ENCODE assay signal across 13 cellular contexts in genomic region chrX:10617186-10617963, GRCh38. TPM values are rescaled to one million over a fixed set of nuclear protein-coding genes. Genes with fewer than 3 reads are reported as not detected.
DNase-seq lines count a peak whose midpoint lies in the region; ATAC-seq and TF ChIP-seq lines count a peak whose summit lies in the region.
"Had no signal": no experiment of that assay in that cellular context is flagged by ENCODE, and none has a peak within 500 bp of the region (broad histone marks: within the 10 kb centered on the region; RNA-seq: fewer than 3 reads in every experiment).

No MANE protein-coding gene starts in this region.

- intact Hi-C loops in ovary (cut with DNase I), result no loop called here

- H3K9ac ChIP-seq in fibroblast of lung (ENCODE audit: insufficient read depth, low read length), result no peak overlapping the region

- H2AFZ ChIP-seq in fibroblast of lung (ENCODE audit: low read length), result no peak overlapping the region

- peak overlapping the region; percentile 54 for H3K4me3 ChIP-seq in HAP-1
- peak overlapping the region; percentile 87 for H3K4me3 ChIP-seq in RWPE2 (ENCODE audit: severe bottlenecking)
- peak overlapping the region; percentile 49 to 89 (median 64) for H3K4me3 ChIP-seq in fibroblast of lung (replicated peaks in 1 of 4; ENCODE audit: control extremely low read depth in 1 of 4, insufficient read depth in 1 of 4, low read depth in 3 of 4, low read length in 4 of 4)
- H3K4me3 ChIP-seq in ovary, result peak overlapping the region; percentile 13

- WGBS in ovary, 3 donors, result 34 to 40% (median 39%) methylated on average over 10 of the region's 10 CpGs

- H3K4me1 ChIP-seq in HAP-1, result peaks cover 37% of the 10 kb centered on the region
- peaks cover 36% of the 10 kb centered on the region for H3K4me1 ChIP-seq in RWPE2 (ENCODE audit: insufficient read depth, poor library complexity, severe bottlenecking)
- H3K4me1 ChIP-seq in fibroblast of lung (ENCODE audit: control insufficient read depth, extremely low read depth, insufficient read depth, low read length), result peaks cover 2% of the 10 kb centered on the region
- peaks cover 3% of the 10 kb centered on the region for H3K4me1 ChIP-seq in ovary (ENCODE audit: insufficient read depth)

- H3K27me3 ChIP-seq in HAP-1 (ENCODE audit: low read depth), result no peaks in the 10 kb centered on the region
- H3K27me3 ChIP-seq in RWPE2 (ENCODE audit: insufficient read depth, poor library complexity, severe bottlenecking), result no peaks in the 10 kb centered on the region
- H3K27me3 ChIP-seq in fibroblast of lung (ENCODE audit: control insufficient read depth, insufficient read depth, low read length), result no peaks in the 10 kb centered on the region
- no peaks in the 10 kb centered on the region for H3K27me3 ChIP-seq in ovary

- H3K9me3 ChIP-seq in HAP-1 (no peaks in the 10 kb centered on the region), RWPE2 (ENCODE audit: severe bottlenecking) (no peaks in the 10 kb centered on the region), fibroblast of lung (ENCODE audit: control insufficient read depth, insufficient read depth, low read depth, low read length) (no peaks in the 10 kb centered on the region), ovary (no peaks in the 10 kb centered on the region)
- H3K9me3 ChIP-seq: pancreas had no signal

- DNase-seq in HAP-1 (ENCODE audit: low spot score in 2 of 2), result peak; percentile 58 to 88
- no peak for DNase-seq in RWPE2 (ENCODE audit: low spot score)
- peak in 1 of 2 donors; percentile 14 for DNase-seq in fibroblast of lung (ENCODE audit: low read depth in 2 of 2)
- no peak for DNase-seq in ovary
- DNase-seq in NCI-H2107 treated with DMSO at 0.1 percent for 48 hours (lab: John Stamatoyannopoulos, UW; ENCODE audit: unreplicated experiment), result no peak
- no peak for DNase-seq in amniotic stem cell (lab: John Stamatoyannopoulos, UW)
- no peak for DNase-seq in 8988T
- DNase-seq: activated CD4-positive, alpha-beta memory T cell treated with anti-CD3 and anti-CD28 coated beads, Interleukin-2, amount 10 ng/mL, durations not matched to agents 7 days and 5 days; amygdala; DMS 273 treated with DMSO at 0.1 percent for 48 hours; KBM-7; pancreas had no signal

- H4K20me1 ChIP-seq in fibroblast of lung (ENCODE audit: control insufficient read depth, extremely low read depth, insufficient read depth, low read length), result no peaks in the 10 kb centered on the region

- TF ChIP-seq CTCF in RWPE2 (IDR thresholded peaks at IDR 0.05; ENCODE audit: poor library complexity, severe bottlenecking) (no peak), fibroblast of lung (conservative IDR thresholded peaks at IDR 0.05 in 1 of 2, IDR thresholded peaks at IDR 0.05 in 1 of 2; ENCODE audit: low read depth in 1 of 2, low read length in 2 of 2) (no peak), ovary (IDR thresholded peaks at IDR 0.05) (no peak)

- TF ChIP-seq EP300 in ovary (IDR thresholded peaks at IDR 0.05), result no peak

- peaks cover 54% of the 10 kb centered on the region for H3K79me2 ChIP-seq in fibroblast of lung (ENCODE audit: control insufficient read depth, insufficient read depth, low read length)

- ATAC-seq in RWPE2 (ENCODE audit: low read depth) (peak; percentile 5), HG03108 (IDR thresholded peaks at IDR 0.05; ENCODE audit: unreplicated experiment) (no peak)

- no peak for TF ChIP-seq POLR2A in ovary (IDR thresholded peaks at IDR 0.05)

- H3K4me2 ChIP-seq in fibroblast of lung (ENCODE audit: extremely low read depth, insufficient read depth, low read length), result peak overlapping the region; percentile 81

- in situ Hi-C loops in HAP-1 (cut with MboI; ENCODE audit: low sequenced_read_pairs), result loop anchor here (10.0 kb wide), 1 partner anchor 433 kb away; no protein-coding TSS in a partner anchor

- H3K27ac ChIP-seq in RWPE2 (ENCODE audit: poor library complexity, severe bottlenecking) (peak overlapping the region; percentile 83), fibroblast of lung (ENCODE audit: insufficient read depth, low read length) (no peak overlapping the region), ovary (no peak overlapping the region)

- H3K36me3 ChIP-seq in HAP-1 (replicated peaks) (no peaks in the 10 kb centered on the region), RWPE2 (ENCODE audit: low read depth) (no peaks in the 10 kb centered on the region), fibroblast of lung (ENCODE audit: control insufficient read depth, insufficient read depth, low read length) (no peaks in the 10 kb centered on the region), ovary (no peaks in the 10 kb centered on the region)
- H3K36me3 ChIP-seq: pancreas had no signal

RNA-seq across cellular contexts. Expression of gene MID1, which starts 3.0 kb away (rescaled TPM):
- total RNA-seq in fibroblast of lung (8.5 and 20.3 TPM in 2 replicates), ovary (10 to 100 TPM in 5 of 7 donors, 1 to 10 TPM in 2; 6.2 to 25.7 (median 17.5) TPM)
- polyA plus RNA-seq in fibroblast of lung (27.3 and 27.7 TPM in 2 replicates), ovary (10 to 100 TPM in 1 of 2 donors, 1 to 10 TPM in 1; 4.0 to 13.0 TPM)
- 14.3 and 19.3 TPM in 2 replicates for polyA plus RNA-seq in fibroblast of lung (2012)
- polyA minus RNA-seq in fibroblast of lung (ENCODE audit: low replicate concordance), result 82.0 and 90.9 TPM in 2 replicates

Comparison
In these comparisons a context has a peak if more than half of its experiments do, and no peak if none do; other contexts are left out.
1. DNase-seq: peak in HAP-1 (2 of 2); none in RWPE2 (single experiment), ovary (0 of 5), NCI-H2107 treated with DMSO at 0.1 percent for 48 hours (single experiment), amniotic stem cell (single experiment) and 8988T (single experiment).
2. H3K4me3 ChIP-seq: peak in every context shown above with its lines; median percentile 87 in RWPE2; 64 in fibroblast of lung; 54 in HAP-1; 13 in ovary.